In genomic region chr17:72425796-72426173, GRCh38 we compare ENCODE assay signal across 1 cellular context.
TF ChIP-seq lines count a peak whose summit lies in the region.

No MANE protein-coding gene starts in this region.

TF ChIP-seq in HepG2, 621 proteins besides CTCF, POLR2A, EP300 and RAD21 (continued from another document):
- TF ChIP-seq ZNF687 (CRISPR knock-in tag; IDR thresholded peaks at IDR 0.05) = 0 out of 2 replicates have a peak, but pooled peaks have one; percentile 25
- no peak for TF ChIP-seq IKZF5 (CRISPR knock-in tag; IDR thresholded peaks at IDR 0.05)
- TF ChIP-seq ZKSCAN1 (IDR thresholded peaks at IDR 0.05; ENCODE audit: low read length) = peak; percentile 53; the same call in 1 of the 2 replicates
